ENCODE assay signal across 8 cellular contexts in genomic region chr9:120920495-120921178, GRCh38. TPM values are rescaled to one million over a fixed set of nuclear protein-coding genes. Genes with fewer than 3 reads are reported as not detected.
DNase-seq lines count a peak whose midpoint lies in the region; ATAC-seq and TF ChIP-seq lines count a peak whose summit lies in the region.

No MANE protein-coding gene starts in this region.

- ATAC-seq in CD4-positive, CD25-positive, alpha-beta regulatory T cell (ENCODE audit: low read depth in 2 of 2): no peak
- ATAC-seq in GM19023 (IDR thresholded peaks at IDR 0.05; ENCODE audit: unreplicated experiment): peak; percentile 38
- no peak for ATAC-seq in naive thymus-derived CD8-positive, alpha-beta T cell
- ATAC-seq in HG03439 (IDR thresholded peaks at IDR 0.05; ENCODE audit: unreplicated experiment): no peak

- intact Hi-C loops in Calu3 (cut with micrococcal nuclease; ENCODE audit: unreplicated experiment): no loop called here

- H3K4me3 Mint-ChIP-seq in CD4-positive, CD25-positive, alpha-beta regulatory T cell: peak overlapping the region; percentile 95 to 99 (median 95)
- H3K4me3 Mint-ChIP-seq in naive thymus-derived CD8-positive, alpha-beta T cell: peak overlapping the region; percentile 61 to 94 (median 86)
- H3K4me3 Mint-ChIP-seq in Calu3 (ENCODE audit: low read depth, unreplicated experiment): no peak overlapping the region

- peaks cover 31 to 91% (median 70%) of the 10 kb centered on the region in 4 donors for H3K4me1 Mint-ChIP-seq in CD4-positive, CD25-positive, alpha-beta regulatory T cell
- H3K4me1 Mint-ChIP-seq in naive thymus-derived CD8-positive, alpha-beta T cell: peaks cover 39 to 92% (median 91%) of the 10 kb centered on the region in 4 donors
- no peaks in the 10 kb centered on the region for H3K4me1 Mint-ChIP-seq in Calu3 (ENCODE audit: low read depth, unreplicated experiment)

- no TSS peak for BruUV-seq in Calu3 (replicated peaks; lab: Mats Ljungman, UMichigan)

- CTCF ChIA-PET in Calu3 (lab: Charles Lee): interaction anchor here (0.6 to 0.7 kb wide), 3 partner anchors 36 to 165 kb away, joined by 3 to 8 read pairs (median 4); no protein-coding TSS in a partner anchor

- peak overlapping the region; percentile 96 for H3K4me3 ChIP-seq in CD4-positive, CD25-positive, alpha-beta regulatory T cell (ENCODE audit: low read depth, low read length)

- H3K36me3 Mint-ChIP-seq in CD4-positive, CD25-positive, alpha-beta regulatory T cell: peaks cover 85% of the 10 kb centered on the region
- H3K36me3 Mint-ChIP-seq in naive thymus-derived CD8-positive, alpha-beta T cell: peaks cover 11 to 63% (median 35%) of the 10 kb centered on the region in 3 donors
- H3K36me3 Mint-ChIP-seq in Calu3 (ENCODE audit: insufficient read depth, unreplicated experiment): no peaks in the 10 kb centered on the region

- no peak for DNase-seq in CD4-positive, CD25-positive, alpha-beta regulatory T cell
- peak; percentile 46 for DNase-seq in activated CD8-positive, alpha-beta memory T cell treated with anti-CD3 and anti-CD28 coated beads, Interleukin-2, amount 50 U/mL, for 4 hours
- DNase-seq in naive thymus-derived CD8-positive, alpha-beta T cell: no peak
- DNase-seq in KBM-7 (no peak), putamen (ENCODE audit: low spot score) (no peak), Calu3 (no peak)

- in situ Hi-C loops in KBM-7 (cut with MboI; ENCODE audit: low pct_unique_long_range_greater_than_20kb, low sequenced_read_pairs): no loop called here

- POLR2A ChIA-PET in naive thymus-derived CD8-positive, alpha-beta T cell (lab: Charles Lee): interaction anchor here (20.7 to 45.2 kb wide), 3 partner anchors 4 to 48 kb away, joined by 580 to 1842 read pairs (median 1842); partner anchors contain the start of genes PHF19 and TRAF1

- peaks cover 100% of the 10 kb centered on the region for H3K4me1 ChIP-seq in CD4-positive, CD25-positive, alpha-beta regulatory T cell (ENCODE audit: control insufficient read depth, insufficient read depth, low read length, poor library complexity, severe bottlenecking)

- H3K27ac ChIP-seq in CD4-positive, CD25-positive, alpha-beta regulatory T cell (ENCODE audit: insufficient read depth, low read length, poor library complexity, severe bottlenecking): peak overlapping the region; percentile 99

- H3K9me3 ChIP-seq in CD4-positive, CD25-positive, alpha-beta regulatory T cell (ENCODE audit: control insufficient read depth in 2 of 2, low read length in 2 of 2): no peaks in the 10 kb centered on the region

- no peaks in the 10 kb centered on the region for H3K27me3 ChIP-seq in CD4-positive, CD25-positive, alpha-beta regulatory T cell (ENCODE audit: control insufficient read depth, insufficient read depth, low read length)

- H3K36me3 ChIP-seq in CD4-positive, CD25-positive, alpha-beta regulatory T cell (ENCODE audit: control insufficient read depth, insufficient read depth, low read length): peaks cover 65% of the 10 kb centered on the region

- TF ChIP-seq CTCF in Calu3 (IDR thresholded peaks at IDR 0.05; ENCODE audit: unreplicated experiment): no peak

- no peaks in the 10 kb centered on the region for H3K9me3 Mint-ChIP-seq in CD4-positive, CD25-positive, alpha-beta regulatory T cell
- peaks cover 0 to 3% (median 0%) of the 10 kb centered on the region in 9 donors for H3K9me3 Mint-ChIP-seq in naive thymus-derived CD8-positive, alpha-beta T cell
- H3K9me3 Mint-ChIP-seq in Calu3 (ENCODE audit: low read depth, unreplicated experiment): no peaks in the 10 kb centered on the region

- H3K27ac Mint-ChIP-seq in CD4-positive, CD25-positive, alpha-beta regulatory T cell: peak overlapping the region; percentile 95 to 100 (median 97)
- H3K27ac Mint-ChIP-seq in naive thymus-derived CD8-positive, alpha-beta T cell: peak overlapping the region; percentile 87 to 100 (median 94)
- no peak overlapping the region for H3K27ac Mint-ChIP-seq in Calu3 (ENCODE audit: unreplicated experiment)

- H3K27me3 Mint-ChIP-seq in CD4-positive, CD25-positive, alpha-beta regulatory T cell: no peaks in the 10 kb centered on the region
- no peaks in the 10 kb centered on the region for H3K27me3 Mint-ChIP-seq in naive thymus-derived CD8-positive, alpha-beta T cell
- H3K27me3 Mint-ChIP-seq in Calu3 (ENCODE audit: unreplicated experiment): no peaks in the 10 kb centered on the region

RNA-seq across cellular contexts. Expression of gene TRAF1, which starts 6.0 kb away (rescaled TPM):
- 167 TPM for total RNA-seq in CD4-positive, CD25-positive, alpha-beta regulatory T cell
- 10 to 100 TPM; 13.5 to 18.7 (median 16.5) TPM for polyA plus RNA-seq in CD4-positive, CD25-positive, alpha-beta regulatory T cell
- total RNA-seq in naive thymus-derived CD8-positive, alpha-beta T cell: 100 to 1,000 TPM; 125 to 126 TPM
- 1 to 10 TPM; 3.7 to 7.0 (median 4.9) TPM for polyA plus RNA-seq in naive thymus-derived CD8-positive, alpha-beta T cell
- 1.5 and 1.6 TPM in 2 replicates for total RNA-seq in Calu3 (2022)

RNA-seq across cellular contexts. Expression of gene PHF19, which starts 43.6 kb away (rescaled TPM):
- total RNA-seq in CD4-positive, CD25-positive, alpha-beta regulatory T cell: 149 TPM
- 10 to 100 TPM; 21.4 to 43.2 (median 31.9) TPM for polyA plus RNA-seq in CD4-positive, CD25-positive, alpha-beta regulatory T cell
- 100 to 1,000 TPM; 143 to 144 TPM for total RNA-seq in naive thymus-derived CD8-positive, alpha-beta T cell
- 10 to 100 TPM in 1 of 3 donors, 1 to 10 TPM in 2; 6.3 to 11.8 (median 9.4) TPM for polyA plus RNA-seq in naive thymus-derived CD8-positive, alpha-beta T cell
- total RNA-seq in Calu3 (2022): 37.2 and 44.5 TPM in 2 replicates

Comparison
In these comparisons a context has a peak if more than half of its experiments do, and no peak if none do; other contexts are left out.
1. RNA of gene TRAF1, which starts 6.0 kb away (total RNA-seq): 167 TPM in CD4-positive, CD25-positive, alpha-beta regulatory T cell (single experiment) and 125 to 126 TPM in naive thymus-derived CD8-positive, alpha-beta T cell; 1.5 to 1.6 TPM in Calu3; every median in the first group is over 10 times any median in the second.